ENCODE assay signal across 15 cellular contexts in the genomic region with DNA sequence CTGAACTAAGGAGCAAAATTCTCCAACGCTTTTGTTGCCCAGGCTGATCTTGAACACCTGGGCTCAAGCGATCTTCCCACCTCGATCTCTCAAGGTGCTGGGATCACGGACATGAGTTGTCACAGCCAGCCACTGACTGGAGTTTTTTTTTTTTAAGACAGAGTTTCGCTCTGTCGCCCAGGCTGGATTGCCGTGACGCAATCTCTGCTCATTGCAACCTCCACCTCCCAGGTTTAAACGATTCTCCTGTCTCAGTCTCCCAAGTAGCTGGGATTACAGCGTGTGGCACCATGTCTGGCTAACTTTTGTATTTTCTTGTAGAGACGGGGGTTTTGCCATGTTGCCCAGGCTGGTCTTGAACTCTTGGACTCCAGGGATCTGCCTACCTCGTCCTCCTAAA.
"Had no signal": no experiment of that assay in that cellular context is flagged by ENCODE, and none has a peak within 500 bp of the region (broad histone marks: within the 10 kb centered on the region; RNA-seq: fewer than 3 reads in every experiment).

No MANE protein-coding gene starts in this region.

- DNase-seq: activated CD4-positive, alpha-beta T cell treated with anti-CD3 and anti-CD28 coated beads, Interleukin-2, amount 50 U/mL, for 48 hours; activated CD4-positive, CD25-positive, alpha-beta regulatory T cell treated with anti-CD3 and anti-CD28 coated beads, Interleukin-2, amount 50 U/mL, for 72 hours; dorsolateral prefrontal cortex; erythroblast; heart right ventricle; midbrain; ovary; stimulated activated CD4-positive, alpha-beta T cell treated with anti-CD3 and anti-CD28 coated beads, Interleukin-12 subunit alpha, Interleukin-12 subunit beta, amount 100 ng/mL, for 4 hours; stimulated activated CD4-positive, alpha-beta T cell treated with anti-CD3 and anti-CD28 coated beads, Interleukin-2, amount 100 ng/mL, for 24 hours had no signal

- H3K27ac ChIP-seq: adrenal gland, dorsolateral prefrontal cortex, gastroesophageal sphincter, heart right ventricle, neural progenitor cell, ovary had no signal

- H3K9me3 ChIP-seq: adrenal gland, gastroesophageal sphincter, heart right ventricle, ovary had no signal

- H3K27ac Mint-ChIP-seq: activated naive CD4-positive, alpha-beta T cell treated with anti-CD3 and anti-CD28 coated beads, Interleukin-2, amount 50 U/mL, for 24 hours; endodermal cell; neural progenitor cell; T-helper 2 cell treated with Interferon-gamma antibody and Interleukin-4, amounts not matched to agents 5 μg/mL and 100 μg/mL, for 36 hours had no signal

- H3K4me2 ChIP-seq: neural progenitor cell had no signal

- H3K4me3 Mint-ChIP-seq: activated naive CD4-positive, alpha-beta T cell treated with anti-CD3 and anti-CD28 coated beads, Interleukin-2, amount 50 U/mL, for 24 hours; endodermal cell; neural progenitor cell; T-helper 2 cell treated with Interferon-gamma antibody and Interleukin-4, amounts not matched to agents 5 μg/mL and 100 μg/mL, for 36 hours had no signal

- H3K9me3 Mint-ChIP-seq: activated naive CD4-positive, alpha-beta T cell treated with anti-CD3 and anti-CD28 coated beads, Interleukin-2, amount 50 U/mL, for 24 hours; endodermal cell; neural progenitor cell; T-helper 2 cell treated with Interferon-gamma antibody and Interleukin-4, amounts not matched to agents 5 μg/mL and 100 μg/mL, for 36 hours had no signal

- H3K4me3 ChIP-seq: adrenal gland, gastroesophageal sphincter, heart right ventricle, neural progenitor cell, ovary had no signal

- H3K27me3 ChIP-seq: adrenal gland, dorsolateral prefrontal cortex, gastroesophageal sphincter, heart right ventricle, neural progenitor cell, ovary had no signal

- ATAC-seq: gastroesophageal sphincter, heart right ventricle had no signal

- H3K36me3 ChIP-seq: adrenal gland, neural progenitor cell, ovary had no signal

- H3K9ac ChIP-seq: neural progenitor cell had no signal

- H3K27me3 Mint-ChIP-seq: activated naive CD4-positive, alpha-beta T cell treated with anti-CD3 and anti-CD28 coated beads, Interleukin-2, amount 50 U/mL, for 24 hours had no signal
